11 cellular contexts compared by ENCODE assay signal in the genomic region with DNA sequence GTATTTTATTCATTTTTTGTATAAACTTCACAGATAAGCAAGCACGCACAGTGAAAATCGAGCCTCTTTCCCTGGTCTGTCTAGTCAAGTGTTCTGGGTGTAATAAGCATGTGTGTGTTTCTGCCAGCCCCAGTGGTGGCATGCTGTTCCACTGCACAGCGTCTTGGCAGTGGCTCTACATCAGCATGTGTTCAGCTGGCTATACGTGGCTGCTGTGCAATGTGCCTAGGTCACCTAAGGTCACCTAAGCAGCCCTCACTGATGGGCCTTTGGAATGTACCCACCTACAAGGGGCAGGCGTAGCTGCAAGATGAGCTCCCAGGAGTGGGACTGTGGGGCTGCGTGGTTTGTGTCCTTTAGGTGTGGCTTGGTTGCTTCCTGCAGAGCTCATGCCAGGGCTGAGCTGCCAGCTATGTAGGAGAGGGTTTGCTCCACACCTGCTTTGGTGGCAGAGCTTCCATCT. TPM values are rescaled to one million over a fixed set of nuclear protein-coding genes. Genes with fewer than 3 reads are reported as not detected.
DNase-seq lines count a peak whose midpoint lies in the region; ATAC-seq and TF ChIP-seq lines count a peak whose summit lies in the region.
"Had no signal": no experiment of that assay in that cellular context is flagged by ENCODE, and none has a peak within 500 bp of the region (broad histone marks: within the 10 kb centered on the region; RNA-seq: fewer than 3 reads in every experiment).

No MANE protein-coding gene starts in this region.

- H3K9me3 Mint-ChIP-seq in nephron, result no peaks in the 10 kb centered on the region

- ATAC-seq in HG03469 (IDR thresholded peaks at IDR 0.05; ENCODE audit: unreplicated experiment), result no peak
- ATAC-seq in GM21529 (IDR thresholded peaks at IDR 0.05; ENCODE audit: unreplicated experiment), result no peak
- ATAC-seq in HG03520 (IDR thresholded peaks at IDR 0.05; ENCODE audit: unreplicated experiment), result no peak
- ATAC-seq: HCT116 had no signal

- H3K27ac Mint-ChIP-seq in nephron, result peak overlapping the region in 2 of 3 experiments; percentile 50 to 86

- H3K9me2 ChIP-seq in MM.1S (replicated peaks; ENCODE audit: insufficient read depth, low read length), result no peaks in the 10 kb centered on the region

- no peak overlapping the region for H3K9ac ChIP-seq in BLaER1
- no peak overlapping the region for H3K9ac ChIP-seq in MM.1S (ENCODE audit: low read length)

- H3K27me3 Mint-ChIP-seq in nephron (ENCODE audit: low read depth), result no peaks in the 10 kb centered on the region

- TF ChIP-seq CTCF in MM.1S (IDR thresholded peaks at IDR 0.05; ENCODE audit: low read length) (no peak), nephron (IDR thresholded peaks at IDR 0.05; ENCODE audit: unreplicated experiment in 3 of 3) (no peak)

- H3K4me1 Mint-ChIP-seq in nephron, result peaks cover 68% of the 10 kb centered on the region

- H3K4me3 Mint-ChIP-seq in nephron, result peak overlapping the region in 2 of 3 experiments; percentile 25 to 53

- no peak overlapping the region for H3K4me3 ChIP-seq in BLaER1
- no peak overlapping the region; the same call in 1 of the 2 replicates for H3K4me3 ChIP-seq in MM.1S (ENCODE audit: low read length)
- peak overlapping the region; percentile 10 for H3K4me3 ChIP-seq in effector memory CD4-positive, alpha-beta T cell (ENCODE audit: insufficient read depth, low read depth, low read length, poor library complexity, severe bottlenecking)

- H3K27me3 ChIP-seq in BLaER1 (no peaks in the 10 kb centered on the region), MM.1S (replicated peaks; ENCODE audit: insufficient read depth, low read length) (no peaks in the 10 kb centered on the region)
- no peaks in the 10 kb centered on the region for H3K27me3 ChIP-seq in effector memory CD4-positive, alpha-beta T cell (replicated peaks; ENCODE audit: control insufficient read depth, insufficient read depth, low read length, poor library complexity, severe bottlenecking)

- H3K9me3 ChIP-seq in BLaER1, result no peaks in the 10 kb centered on the region
- no peaks in the 10 kb centered on the region for H3K9me3 ChIP-seq in MM.1S (replicated peaks; ENCODE audit: insufficient read depth, low read length)
- no peaks in the 10 kb centered on the region for H3K9me3 ChIP-seq in effector memory CD4-positive, alpha-beta T cell (ENCODE audit: control insufficient read depth, low read length)

- H3K36me3 ChIP-seq in BLaER1 (peaks cover 60% of the 10 kb centered on the region), MM.1S (replicated peaks; ENCODE audit: insufficient read depth, low read length) (peaks cover 4% of the 10 kb centered on the region)
- H3K36me3 ChIP-seq in effector memory CD4-positive, alpha-beta T cell (ENCODE audit: control insufficient read depth, insufficient read depth, low read length), result no peaks in the 10 kb centered on the region

- H3F3A ChIP-seq in MM.1S (ENCODE audit: insufficient read depth, low read length), result peaks cover 23% of the 10 kb centered on the region

- no peak for DNase-seq in MM.1S
- DNase-seq in effector memory CD4-positive, alpha-beta T cell, result no peak
- DNase-seq in H4 (ENCODE audit: low spot score), result no peak
- DNase-seq: activated CD4-positive, alpha-beta T cell treated with anti-CD3 and anti-CD28 coated beads, Interleukin-2, amount 50 U/mL, for 48 hours; SIG-M5 had no signal

- no peak overlapping the region for H3K27ac ChIP-seq in BLaER1
- H3K27ac ChIP-seq in MM.1S (ENCODE audit: low read length), result no peak overlapping the region
- no peak overlapping the region for H3K27ac ChIP-seq in effector memory CD4-positive, alpha-beta T cell (ENCODE audit: insufficient read depth, low read length, poor library complexity, severe bottlenecking)

- peak overlapping the region; percentile 52 for H3K4me2 ChIP-seq in BLaER1
- H3K4me2 ChIP-seq in MM.1S (ENCODE audit: low read depth, low read length), result peak overlapping the region; percentile 88

- H2AFZ ChIP-seq in MM.1S (ENCODE audit: low read length), result no peak overlapping the region

- H3K36me3 Mint-ChIP-seq in nephron (ENCODE audit: low read depth), result peaks cover 6% of the 10 kb centered on the region

- peaks cover 100% of the 10 kb centered on the region for H3K79me2 ChIP-seq in MM.1S (ENCODE audit: low read length)

- H4K20me1 ChIP-seq in BLaER1 (peaks cover 99% of the 10 kb centered on the region), MM.1S (ENCODE audit: insufficient read depth, low read length) (peaks cover 51% of the 10 kb centered on the region)

- H3K4me1 ChIP-seq in BLaER1, result peaks cover 83% of the 10 kb centered on the region
- H3K4me1 ChIP-seq in MM.1S (ENCODE audit: low read length), result peaks cover 20% of the 10 kb centered on the region
- H3K4me1 ChIP-seq in effector memory CD4-positive, alpha-beta T cell (ENCODE audit: control insufficient read depth, insufficient read depth, low read length, poor library complexity, severe bottlenecking), result peaks cover 44% of the 10 kb centered on the region

RNA-seq across cellular contexts. Expression of gene LIMD1, which starts 4.9 kb away (rescaled TPM):
- 3.3 and 4.0 TPM in 2 replicates for total RNA-seq in H4 (2014; rRNA removed; shearing (Covaris generic))
